ENCODE assay signal across 8 cellular contexts in the genomic region with DNA sequence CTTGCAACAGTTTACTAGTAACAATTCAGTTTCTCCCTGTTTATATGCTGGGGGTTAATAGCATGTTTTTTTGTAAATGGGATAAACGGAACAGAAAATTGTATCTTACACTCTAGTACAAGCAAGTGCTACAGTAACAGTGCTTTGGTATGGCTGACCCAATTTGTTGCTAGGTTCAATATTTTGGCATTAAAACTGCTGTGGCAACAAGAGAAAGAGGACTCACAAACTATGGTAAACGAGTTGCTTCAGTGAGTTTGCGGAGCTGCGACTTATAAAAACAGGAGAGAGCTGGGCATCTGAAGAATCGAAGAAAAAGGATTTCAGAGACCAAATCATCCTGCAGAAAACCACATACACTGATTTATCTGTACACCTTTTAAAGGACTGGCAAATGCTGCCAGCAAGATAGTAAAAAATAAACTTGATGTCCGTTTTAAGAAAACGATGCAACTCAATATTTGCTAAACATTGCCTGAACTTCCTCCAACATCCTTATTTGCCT. TPM values are rescaled to one million over a fixed set of nuclear protein-coding genes. Genes with fewer than 3 reads are reported as not detected.
A peak's percentile ranks its signal among the peaks of the same experiment; 100 is the strongest.
DNase-seq lines count a peak whose midpoint lies in the region; ATAC-seq and TF ChIP-seq lines count a peak whose summit lies in the region.

No MANE protein-coding gene starts in this region.

- H3K4me1 ChIP-seq in SJCRH30, result peaks cover 4% of the 10 kb centered on the region; the same call in 1 of the 2 replicates
- peaks cover 2 to 20% of the 10 kb centered on the region in 2 donors for H3K4me1 ChIP-seq in neuronal stem cell (ENCODE audit: control insufficient read depth in 2 of 2, insufficient read depth in 1 of 2, low read depth in 1 of 2, low read length in 2 of 2)

- H3K27ac ChIP-seq in SJCRH30 (no peak overlapping the region), neuronal stem cell (replicated peaks; ENCODE audit: low read length) (no peak overlapping the region)

- no peaks in the 10 kb centered on the region for H3K79me1 ChIP-seq in neuronal stem cell (ENCODE audit: low read depth, low read length)

- TF ChIP-seq POLR2A in erythroblast (IDR thresholded peaks at IDR 0.05; ENCODE audit: low read length), result no peak

- H3K27me3 ChIP-seq in SJCRH30, result no peaks in the 10 kb centered on the region
- no peaks in the 10 kb centered on the region for H3K27me3 ChIP-seq in neuronal stem cell (ENCODE audit: control insufficient read depth in 3 of 3, insufficient read depth in 3 of 3, low read depth in 1 of 3, low read length in 3 of 3)

- no peak overlapping the region for H3K23ac ChIP-seq in neuronal stem cell (ENCODE audit: low read depth, low read length, poor library complexity)

- H3K18ac ChIP-seq in neuronal stem cell (ENCODE audit: low read length), result no peak overlapping the region

- H2BK5ac ChIP-seq in neuronal stem cell (ENCODE audit: low read length), result no peak overlapping the region

- no peak overlapping the region for H2BK12ac ChIP-seq in neuronal stem cell (ENCODE audit: low read length)

- no peak overlapping the region for H3K4ac ChIP-seq in neuronal stem cell (ENCODE audit: low read length)

- DNase-seq in GM04503 (ENCODE audit: low read depth), result peak; percentile 44
- DNase-seq in SJCRH30, result peak in 1 of 2 experiments; percentile 2
- DNase-seq in erythroblast (lab: John Stamatoyannopoulos, UW), result peak; percentile 11 to 12
- DNase-seq in neuronal stem cell (ENCODE audit: low spot score), result no peak

- H3K9me3 ChIP-seq in SJCRH30 (replicated peaks) (no peaks in the 10 kb centered on the region), neuronal stem cell (replicated peaks in 1 of 2; ENCODE audit: control insufficient read depth in 2 of 2, insufficient read depth in 1 of 2, low read depth in 1 of 2, low read length in 2 of 2) (peaks cover 0 to 8% of the 10 kb centered on the region in 2 donors)

- no peak overlapping the region for H2AK5ac ChIP-seq in neuronal stem cell (ENCODE audit: low read depth, low read length)

- no peak overlapping the region for H3K9ac ChIP-seq in neuronal stem cell (ENCODE audit: low read depth, low read length, poor library complexity)

- H3K36me3 ChIP-seq in SJCRH30 (peaks cover 7% of the 10 kb centered on the region), neuronal stem cell (replicated peaks in 1 of 2; ENCODE audit: control insufficient read depth in 2 of 2, insufficient read depth in 2 of 2, low read length in 2 of 2) (peaks cover 0 to 45% of the 10 kb centered on the region in 2 donors)

- H2BK15ac ChIP-seq in neuronal stem cell (ENCODE audit: low read length), result no peak overlapping the region

- peak overlapping the region; percentile 58 for H3K4me2 ChIP-seq in neuronal stem cell (ENCODE audit: insufficient read depth, low read length, poor library complexity, severe bottlenecking)

- WGBS in neuronal stem cell (ENCODE audit: extremely low coverage in 2 of 2, insufficient read length in 2 of 2, insufficient replicate concordance in 1 of 2), 2 donors, result no CpG with 5 or more reads among the region's 7 CpGs

- H2BK120ac ChIP-seq in neuronal stem cell (ENCODE audit: low read depth, low read length), result no peak overlapping the region

- H4K91ac ChIP-seq in neuronal stem cell (ENCODE audit: low read depth, low read length, poor library complexity), result no peak overlapping the region

- H3K4me3 ChIP-seq in SJCRH30, result peak overlapping the region; percentile 76
- peak overlapping the region; percentile 76 to 78 for H3K4me3 ChIP-seq in neuronal stem cell (ENCODE audit: low read length in 2 of 2)

- ATAC-seq in HG02623 (IDR thresholded peaks at IDR 0.05; ENCODE audit: unreplicated experiment), result no peak
- ATAC-seq in HG03097 (IDR thresholded peaks at IDR 0.05; ENCODE audit: low FRiP score, unreplicated experiment), result no peak
- no peak for ATAC-seq in GM19023 (IDR thresholded peaks at IDR 0.05; ENCODE audit: unreplicated experiment)
- no peak for ATAC-seq in HG02981 (IDR thresholded peaks at IDR 0.05; ENCODE audit: unreplicated experiment)

- no peak overlapping the region for H3K14ac ChIP-seq in neuronal stem cell (ENCODE audit: low read length)

- H4K8ac ChIP-seq in neuronal stem cell (ENCODE audit: low read depth, low read length), result no peak overlapping the region

- peak overlapping the region; percentile 43 for H2AFZ ChIP-seq in neuronal stem cell (ENCODE audit: low read length)

RNA-seq across cellular contexts. Expression of gene GLUD1, which starts 2.2 kb away (rescaled TPM):
- 152 and 155 TPM in 2 replicates for total RNA-seq in SJCRH30 (2014; rRNA removed; shearing (Covaris generic))
- polyA plus RNA-seq in neuronal stem cell (2013, experiment 1 of 2), result 78.6 TPM
- 78.2 TPM for polyA plus RNA-seq in neuronal stem cell (2013, experiment 2 of 2)

RNA-seq across cellular contexts. Expression of gene SHLD2, which starts 2.6 kb away (rescaled TPM):
- total RNA-seq in SJCRH30 (2014; rRNA removed; shearing (Covaris generic)), result 39.2 and 42.9 TPM in 2 replicates
- 20.1 TPM for polyA plus RNA-seq in neuronal stem cell (2013, experiment 1 of 2)
- 20.0 TPM for polyA plus RNA-seq in neuronal stem cell (2013, experiment 2 of 2)
